Comparison of ENCODE assay signal across 17 cellular contexts in genomic region chr16:49838639-49839461, GRCh38. TPM values are rescaled to one million over a fixed set of nuclear protein-coding genes. Genes with fewer than 3 reads are reported as not detected.
DNase-seq lines count a peak whose midpoint lies in the region; ATAC-seq and TF ChIP-seq lines count a peak whose summit lies in the region.
"Had no signal": no experiment of that assay in that cellular context is flagged by ENCODE, and none has a peak within 500 bp of the region (broad histone marks: within the 10 kb centered on the region; RNA-seq: fewer than 3 reads in every experiment).

No MANE protein-coding gene starts in this region.

- intact Hi-C loops in esophagus muscularis mucosa (cut with DNase I) (no loop called here), lower lobe of right lung (cut with DNase I) (no loop called here), transverse colon (cut with DNase I; ENCODE audit: low total_unique reads) (no loop called here)

- peaks cover 51 to 77% (median 72%) of the 10 kb centered on the region in 4 donors for H3K4me1 ChIP-seq in esophagus muscularis mucosa
- H3K4me1 ChIP-seq in lower lobe of right lung: peaks cover 55% of the 10 kb centered on the region
- H3K4me1 ChIP-seq in transverse colon: peaks cover 16 to 52% (median 33%) of the 10 kb centered on the region in 4 donors

- peak overlapping the region; percentile 61 to 92 (median 82) for H3K27ac ChIP-seq in esophagus muscularis mucosa (replicated peaks in 1 of 4)
- H3K27ac ChIP-seq in lower lobe of right lung: peak overlapping the region; percentile 62
- H3K27ac ChIP-seq in transverse colon: peak overlapping the region; percentile 45 to 78 (median 56)

- TF ChIP-seq POLR2A in esophagus muscularis mucosa (IDR thresholded peaks at IDR 0.05; ENCODE audit: low read depth): no peak
- no peak for TF ChIP-seq POLR2A in transverse colon (IDR thresholded peaks at IDR 0.05)

- H3K9me3 ChIP-seq in esophagus muscularis mucosa (no peaks in the 10 kb centered on the region), lower lobe of right lung (no peaks in the 10 kb centered on the region), transverse colon (no peaks in the 10 kb centered on the region)

- H3K27me3 ChIP-seq in esophagus muscularis mucosa: peaks cover 0 to 6% (median 0%) of the 10 kb centered on the region in 4 donors
- peaks cover 10% of the 10 kb centered on the region for H3K27me3 ChIP-seq in lower lobe of right lung (ENCODE audit: low read depth)
- peaks cover 13% of the 10 kb centered on the region for H3K27me3 ChIP-seq in transverse colon

- in situ Hi-C loops in transverse colon (cut with MboI; ENCODE audit: low pct_ligation_motif_present in 1 of 4, low pct_unique_long_range_greater_than_20kb in 1 of 4, low sequenced_read_pairs in 3 of 4): no loop called here

- H3K4me3 ChIP-seq in esophagus muscularis mucosa: peak overlapping the region; percentile 44 to 57 (median 53)
- H3K4me3 ChIP-seq in lower lobe of right lung: peak overlapping the region; percentile 11
- H3K4me3 ChIP-seq in transverse colon: peak overlapping the region in 3 of 4 donors; percentile 13 to 42 (median 29)

- TF ChIP-seq EP300 in esophagus muscularis mucosa (IDR thresholded peaks at IDR 0.05): no peak
- no peak for TF ChIP-seq EP300 in transverse colon (IDR thresholded peaks at IDR 0.05; ENCODE audit: low read depth)

- no peak for ATAC-seq in lower lobe of right lung
- no peak for ATAC-seq in HG03045 (IDR thresholded peaks at IDR 0.05; ENCODE audit: unreplicated experiment)
- ATAC-seq in omental fat pad (ENCODE audit: low FRiP score): no peak
- no peak for ATAC-seq in HG03521 (IDR thresholded peaks at IDR 0.05; ENCODE audit: unreplicated experiment)
- ATAC-seq: left lobe of liver had no signal

- DNase-seq in NCI-H146 (lab: John Stamatoyannopoulos, UW) (peak; percentile 27), NCI-H146 treated with DMSO at 0.1 percent for 48 hours (lab: John Stamatoyannopoulos, UW; ENCODE audit: unreplicated experiment) (no peak), esophagus muscularis mucosa (ENCODE audit: extremely low spot score) (no peak), lower lobe of right lung (no peak), transverse colon (no peak), omental fat pad (ENCODE audit: low spot score) (no peak)
- DNase-seq: 8988T; activated CD4-positive, alpha-beta T cell treated with anti-CD3 and anti-CD28 coated beads, Interleukin-2, amount 50 U/mL, for 1 hour; NCI-H1105; stimulated activated CD4-positive, alpha-beta T cell treated with anti-CD3 and anti-CD28 coated beads, Interleukin-2, amount 100 ng/mL, for 48 hours; stimulated activated naive CD4-positive, alpha-beta T cell treated with Interleukin-2 at 50 U/mL for 16 hours; T-helper 2 cell had no signal

- 31% methylated on average over 20 of the region's 63 CpGs for WGBS in esophagus muscularis mucosa
- 27% methylated on average over 24 of the region's 63 CpGs; no CpG with 5 or more reads in 1 of the 2 donors for WGBS in transverse colon (ENCODE audit: low coverage in 1 of 2), 2 donors

- no peak for TF ChIP-seq CTCF in esophagus muscularis mucosa (IDR thresholded peaks at IDR 0.05)
- TF ChIP-seq CTCF in lower lobe of right lung (IDR thresholded peaks at IDR 0.05): no peak
- TF ChIP-seq CTCF in transverse colon (IDR thresholded peaks at IDR 0.05): no peak
- TF ChIP-seq CTCF in omental fat pad (IDR thresholded peaks at IDR 0.05): no peak

- H3K36me3 ChIP-seq in esophagus muscularis mucosa: no peaks in the 10 kb centered on the region
- H3K36me3 ChIP-seq in lower lobe of right lung: no peaks in the 10 kb centered on the region
- H3K36me3 ChIP-seq in transverse colon: no peaks in the 10 kb centered on the region

RNA-seq across cellular contexts. Expression of gene ZNF423, which starts 17.1 kb away (rescaled TPM):
- 10 to 100 TPM in 2 of 4 donors, 1 to 10 TPM in 2; 8.7 to 22.5 (median 10.3) TPM for total RNA-seq in esophagus muscularis mucosa
- 10.7 TPM for total RNA-seq in lower lobe of right lung
- total RNA-seq in transverse colon: 10 to 100 TPM in 1 of 4 donors, 1 to 10 TPM in 3; 4.9 to 13.1 (median 7.2) TPM
- total RNA-seq in omental fat pad: 10 to 100 TPM in 1 of 4 donors, 1 to 10 TPM in 3; 6.6 to 22.9 (median 8.6) TPM
- total RNA-seq: activated T-helper 2 cell treated with anti-CD3 and anti-CD28 coated beads, Interferon-gamma antibody, Interleukin-2, Interleukin-4, amounts not matched to agents 10 μg/mL and 5 μg/mL and 100 μg/mL, durations not matched to agents 14 hours and 24 hours and 36 hours; HT1080 had no signal
